ENCODE assay signal across 17 cellular contexts in genomic region chr3:128685001-128685726, GRCh38.
"Had no signal": no experiment of that assay in that cellular context is flagged by ENCODE, and none has a peak within 500 bp of the region (broad histone marks: within the 10 kb centered on the region; RNA-seq: fewer than 3 reads in every experiment).

No MANE protein-coding gene starts in this region.

- H3K27me3 ChIP-seq: colonic mucosa, esophagus squamous epithelium, right lobe of liver had no signal

- H3K27ac Mint-ChIP-seq: activated naive CD4-positive, alpha-beta T cell treated with anti-CD3 and anti-CD28 coated beads, Interleukin-2, amount 50 U/mL, for 72 hours; brain; nephron progenitor cell; stimulated activated naive CD8-positive, alpha-beta T cell treated with anti-CD3 and anti-CD28 coated beads, Interleukin-15, amount 100 ng/mL, for 72 hours; type B pancreatic cell had no signal

- H3K36me3 ChIP-seq: colonic mucosa, esophagus squamous epithelium, left ventricle myocardium inferior, right lobe of liver had no signal

- H3K4me3 ChIP-seq: colonic mucosa, esophagus squamous epithelium, left ventricle myocardium inferior, psoas muscle, right lobe of liver, smooth muscle cell had no signal

- H3K4me3 Mint-ChIP-seq: brain; nephron progenitor cell; stimulated activated naive CD8-positive, alpha-beta T cell treated with anti-CD3 and anti-CD28 coated beads, Interleukin-15, amount 100 ng/mL, for 72 hours; type B pancreatic cell had no signal

- H3K9me3 ChIP-seq: colonic mucosa, esophagus squamous epithelium, left ventricle myocardium inferior, psoas muscle, right lobe of liver had no signal

- H3K4me2 ChIP-seq: smooth muscle cell had no signal

- H3K4me1 ChIP-seq: colonic mucosa, psoas muscle, right lobe of liver had no signal

- DNase-seq: activated CD4-positive, alpha-beta T cell treated with anti-CD3 and anti-CD28 coated beads, Interleukin-2, amount 50 U/mL, for 4 hours; activated effector memory CD4-positive, alpha-beta T cell treated with anti-CD3 and anti-CD28 coated beads, Interleukin-2, amount 50 U/mL, for 16 hours; activated T-cell treated with anti-CD3 and anti-CD28 coated beads, Interleukin-2, amount 50 U/mL, for 48 hours; central memory CD4-positive, alpha-beta T cell; colonic mucosa; effector CD4-positive, alpha-beta T cell; esophagus squamous epithelium; hippocampal formation; left ventricle myocardium inferior; nephron progenitor cell; psoas muscle; right lobe of liver; stimulated activated naive CD8-positive, alpha-beta T cell treated with anti-CD3 and anti-CD28 coated beads, Interleukin-15, amount 100 ng/mL, for 72 hours had no signal

- H3K36me3 Mint-ChIP-seq: brain, type B pancreatic cell had no signal

- ATAC-seq: activated naive CD4-positive, alpha-beta T cell treated with anti-CD3 and anti-CD28 coated beads, Interleukin-2, amount 50 U/mL, for 72 hours; psoas muscle; right lobe of liver; stimulated activated naive CD8-positive, alpha-beta T cell treated with anti-CD3 and anti-CD28 coated beads, Interleukin-15, amount 100 ng/mL, for 72 hours had no signal

- H3K27me3 Mint-ChIP-seq: stimulated activated naive CD8-positive, alpha-beta T cell treated with anti-CD3 and anti-CD28 coated beads, Interleukin-15, amount 100 ng/mL, for 72 hours; type B pancreatic cell had no signal

- H3K9me3 Mint-ChIP-seq: activated naive CD4-positive, alpha-beta T cell treated with anti-CD3 and anti-CD28 coated beads, Interleukin-2, amount 50 U/mL, for 72 hours; stimulated activated naive CD8-positive, alpha-beta T cell treated with anti-CD3 and anti-CD28 coated beads, Interleukin-15, amount 100 ng/mL, for 72 hours; type B pancreatic cell had no signal
